ENCODE assay signal across 2 cellular contexts in the genomic region with DNA sequence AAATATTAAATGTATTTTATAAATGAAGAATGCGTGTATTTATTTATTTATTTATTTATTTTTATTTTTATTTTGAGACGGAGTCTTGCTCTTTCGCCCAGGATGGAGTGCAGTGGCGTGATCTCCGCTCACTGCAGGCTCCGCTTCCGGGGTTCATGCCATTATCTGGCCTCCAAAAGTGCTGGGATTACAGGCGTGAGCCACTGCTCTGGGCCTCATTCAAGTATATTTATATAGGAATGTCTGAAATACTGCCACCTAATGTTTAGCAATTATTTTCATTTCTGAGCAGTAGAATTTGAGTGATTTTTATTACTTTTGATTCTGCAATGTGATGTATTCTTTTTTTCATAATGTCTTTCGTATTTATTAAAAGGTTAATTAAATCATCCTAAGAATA. TPM values are rescaled to one million over a fixed set of nuclear protein-coding genes. Genes with fewer than 3 reads are reported as not detected.
"Had no signal": no experiment of that assay in that cellular context is flagged by ENCODE, and none has a peak within 500 bp of the region (broad histone marks: within the 10 kb centered on the region; RNA-seq: fewer than 3 reads in every experiment).

No MANE protein-coding gene starts in this region.

RNA-seq across cellular contexts. Expression of gene GOLGA8R, which starts 48.1 kb away (rescaled TPM):
- total RNA-seq: H7, HT-29 had no signal
